Comparison of ENCODE assay signal across 11 cellular contexts in genomic region chr2:188628989-188629889, GRCh38.
A peak's percentile ranks its signal among the peaks of the same experiment; 100 is the strongest.
DNase-seq lines count a peak whose midpoint lies in the region; ATAC-seq and TF ChIP-seq lines count a peak whose summit lies in the region.
"Had no signal": no experiment of that assay in that cellular context is flagged by ENCODE, and none has a peak within 500 bp of the region (broad histone marks: within the 10 kb centered on the region; RNA-seq: fewer than 3 reads in every experiment).

No MANE protein-coding gene starts in this region.

- no peak overlapping the region for H3K4me3 ChIP-seq in AG10803 (ENCODE audit: low read length)
- H3K4me3 ChIP-seq: lung had no signal

- no peak for ATAC-seq in HG03280 (IDR thresholded peaks at IDR 0.05; ENCODE audit: unreplicated experiment)
- ATAC-seq: CD8-positive, alpha-beta T cell had no signal

- H3K9me3 Mint-ChIP-seq in neural crest cell: no peaks in the 10 kb centered on the region
- H3K9me3 Mint-ChIP-seq: activated T-helper 1 cell treated with anti-CD3 and anti-CD28 coated beads, Interleukin-12 subunit alpha, Interleukin-12 subunit beta, Interleukin-2, Interleukin-4 antibody, amounts not matched to agents 30 ng/mL and 10 ng/mL and 1 ng/mL, durations not matched to agents 14 hours and 24 hours and 36 hours; CD8-positive, alpha-beta T cell had no signal

- peak; percentile 89 for DNase-seq in AG10803 (ENCODE audit: low read depth)
- DNase-seq in M059J (ENCODE audit: low read depth): peak; percentile 98
- peak; percentile 4 for DNase-seq in dermis blood vessel endothelial cell
- no peak for DNase-seq in neural crest cell (ENCODE audit: low read depth, low spot score)
- no peak for DNase-seq in NCI-H774 (lab: John Stamatoyannopoulos, UW)
- DNase-seq in T-helper 1 cell: no peak
- DNase-seq in SHP77 (lab: John Stamatoyannopoulos, UW): no peak
- DNase-seq: CD8-positive, alpha-beta T cell had no signal

- H3K27me3 Mint-ChIP-seq in neural crest cell (ENCODE audit: low read depth): no peaks in the 10 kb centered on the region

- peak overlapping the region; percentile 27 for H3K27ac Mint-ChIP-seq in neural crest cell (ENCODE audit: unreplicated experiment)
- H3K27ac Mint-ChIP-seq: activated T-helper 1 cell treated with anti-CD3 and anti-CD28 coated beads, Interleukin-12 subunit alpha, Interleukin-12 subunit beta, Interleukin-2, Interleukin-4 antibody, amounts not matched to agents 30 ng/mL and 10 ng/mL and 1 ng/mL, durations not matched to agents 14 hours and 24 hours and 36 hours; CD8-positive, alpha-beta T cell had no signal

- TF ChIP-seq CTCF in AG10803 (conservative IDR thresholded peaks at IDR 0.05; ENCODE audit: low read length) (no peak), neural crest cell (conservative IDR thresholded peaks at IDR 0.05) (no peak)

- H3K4me3 Mint-ChIP-seq in neural crest cell: no peak overlapping the region
- H3K4me3 Mint-ChIP-seq: activated T-helper 1 cell treated with anti-CD3 and anti-CD28 coated beads, Interleukin-12 subunit alpha, Interleukin-12 subunit beta, Interleukin-2, Interleukin-4 antibody, amounts not matched to agents 30 ng/mL and 10 ng/mL and 1 ng/mL, durations not matched to agents 14 hours and 24 hours and 36 hours; CD8-positive, alpha-beta T cell had no signal

- H3K4me1 Mint-ChIP-seq in neural crest cell: peaks cover 18% of the 10 kb centered on the region

- no peaks in the 10 kb centered on the region for H3K36me3 Mint-ChIP-seq in neural crest cell (ENCODE audit: low read depth)
- H3K36me3 Mint-ChIP-seq: CD8-positive, alpha-beta T cell had no signal

Comparison
In these comparisons a context has a peak if more than half of its experiments do, and no peak if none do; other contexts are left out.
1. DNase-seq: peak in AG10803 (single experiment), M059J (single experiment) and dermis blood vessel endothelial cell (single experiment); none in neural crest cell (single experiment), NCI-H774 (single experiment), T-helper 1 cell (0 of 5) and SHP77 (0 of 2).